ENCODE assay signal across 19 cellular contexts in the genomic region with DNA sequence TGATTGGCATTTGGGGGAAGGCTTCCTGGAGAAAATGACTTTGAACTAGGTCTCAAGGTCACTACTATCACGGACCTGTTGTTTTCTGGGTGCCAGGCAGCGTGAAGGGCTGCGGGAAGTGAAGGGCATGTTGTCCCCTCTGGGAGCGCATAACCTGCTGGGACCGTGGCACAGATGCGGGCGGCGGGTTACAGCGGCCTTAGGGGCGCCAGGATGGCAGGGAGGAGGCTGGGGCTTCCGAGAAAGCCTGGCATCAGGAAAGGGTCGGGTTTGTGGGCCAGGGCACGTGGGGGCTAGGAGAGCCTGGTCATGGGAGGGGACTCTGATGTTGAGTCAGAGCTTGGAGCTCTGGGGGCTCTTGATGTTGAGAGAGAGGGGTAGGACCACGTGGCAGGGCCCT. TPM values are rescaled to one million over a fixed set of nuclear protein-coding genes. Genes with fewer than 3 reads are reported as not detected.
DNase-seq lines count a peak whose midpoint lies in the region; ATAC-seq, FAIRE-seq and TF ChIP-seq lines count a peak whose summit lies in the region.
"Had no signal": no experiment of that assay in that cellular context is flagged by ENCODE, and none has a peak within 500 bp of the region (broad histone marks: within the 10 kb centered on the region; RNA-seq: fewer than 3 reads in every experiment).

No MANE protein-coding gene starts in this region.

- no peak overlapping the region for H2AFZ ChIP-seq in H1 (ENCODE audit: low read length)
- H2AFZ ChIP-seq in smooth muscle cell (ENCODE audit: low read depth) = no peak overlapping the region

- no peak overlapping the region for H3K4me3 Mint-ChIP-seq in activated naive CD8-positive, alpha-beta T cell treated with anti-CD3 and anti-CD28 coated beads, Interleukin-2, amount 10 ng/mL, durations not matched to agents 7 days and 5 days
- no peak overlapping the region for H3K4me3 Mint-ChIP-seq in activated naive CD8-positive, alpha-beta T cell treated with anti-CD3 and anti-CD28 coated beads for 36 hours
- H3K4me3 Mint-ChIP-seq in stimulated activated naive B cell treated with anti-CD40 and anti-IgM and Interleukin-4, amounts not matched to agents 10 μg/mL and 1 μg/mL and 100 μg/mL, for 72 hours = no peak overlapping the region
- H3K4me3 Mint-ChIP-seq: B cell, HFFc6, IgD-negative memory B cell had no signal

- H3K79me1 ChIP-seq in H1 (ENCODE audit: low read depth, low read length) = peaks cover 3% of the 10 kb centered on the region; the same call in 1 of the 2 replicates

- WGBS in H1 (ENCODE audit: extremely low coverage in 1 of 2, insufficient coverage in 1 of 2, insufficient read length in 1 of 2, insufficient replicate concordance in 2 of 2, low coverage in 1 of 2, low lambda C conversion rate in 2 of 2, missing lambda C conversion rate in 1 of 2), 2 experiments = 88% methylated on average over 14 of the region's 14 CpGs; no CpG with 5 or more reads in 1 of the 2 experiments
- WGBS in spleen, 5 donors = 84 to 97% (median 91%) methylated on average over 14 of the region's 14 CpGs
- WGBS in smooth muscle cell (ENCODE audit: low lambda C conversion rate) = 93% methylated on average over 14 of the region's 14 CpGs

- no peak for TF ChIP-seq POLR2A in H1 (IDR thresholded peaks at IDR 0.05; ENCODE audit: control extremely low read depth in 1 of 2, low read depth in 2 of 2, low read length in 2 of 2)
- no peak for TF ChIP-seq POLR2A in spleen (IDR thresholded peaks at IDR 0.05)

- H3K4me2 ChIP-seq in H1 (ENCODE audit: insufficient read depth in 1 of 2, low read depth in 2 of 2, low read length in 2 of 2) = no peak overlapping the region
- no peak overlapping the region for H3K4me2 ChIP-seq in smooth muscle cell
- H3K4me2 ChIP-seq: A549 had no signal

- H3K36me3 Mint-ChIP-seq in activated naive CD8-positive, alpha-beta T cell treated with anti-CD3 and anti-CD28 coated beads, Interleukin-2, amount 10 ng/mL, durations not matched to agents 7 days and 5 days = peaks cover 10% of the 10 kb centered on the region
- peaks cover 10% of the 10 kb centered on the region for H3K36me3 Mint-ChIP-seq in activated naive CD8-positive, alpha-beta T cell treated with anti-CD3 and anti-CD28 coated beads for 36 hours
- peaks cover 25 to 37% of the 10 kb centered on the region in 2 donors for H3K36me3 Mint-ChIP-seq in stimulated activated naive B cell treated with anti-CD40 and anti-IgM and Interleukin-4, amounts not matched to agents 10 μg/mL and 1 μg/mL and 100 μg/mL, for 72 hours
- H3K36me3 Mint-ChIP-seq: IgD-negative memory B cell had no signal

- no peak overlapping the region for H4K91ac ChIP-seq in H1 (replicated peaks; ENCODE audit: insufficient read length, low read length)

- no peak overlapping the region for H3K4ac ChIP-seq in H1 (replicated peaks; ENCODE audit: insufficient read length, low read depth, low read length)

- no peak for TF ChIP-seq CTCF in H1 (IDR thresholded peaks at IDR 0.05; ENCODE audit: control extremely low read depth in 1 of 3, insufficient read depth in 1 of 3, low read depth in 1 of 3, low read length in 3 of 3)
- no peak for TF ChIP-seq CTCF in spleen (IDR thresholded peaks at IDR 0.05 in 8 of 11, conservative IDR thresholded peaks at IDR 0.05 in 3 of 11)
- no peak for TF ChIP-seq CTCF in smooth muscle cell (IDR thresholded peaks at IDR 0.05; ENCODE audit: borderline replicate concordance, insufficient read depth, poor library complexity, severe bottlenecking)

- H3K4me1 Mint-ChIP-seq in activated naive CD8-positive, alpha-beta T cell treated with anti-CD3 and anti-CD28 coated beads, Interleukin-2, amount 10 ng/mL, durations not matched to agents 7 days and 5 days = peaks cover 13% of the 10 kb centered on the region
- H3K4me1 Mint-ChIP-seq in activated naive CD8-positive, alpha-beta T cell treated with anti-CD3 and anti-CD28 coated beads for 36 hours = peaks cover 10% of the 10 kb centered on the region
- H3K4me1 Mint-ChIP-seq in stimulated activated naive B cell treated with anti-CD40 and anti-IgM and Interleukin-4, amounts not matched to agents 10 μg/mL and 1 μg/mL and 100 μg/mL, for 72 hours = peaks cover 12 to 16% of the 10 kb centered on the region in 2 donors

- no peak overlapping the region for H2AK5ac ChIP-seq in H1 (ENCODE audit: low read depth, low read length)

- no peaks in the 10 kb centered on the region for H3K9me3 Mint-ChIP-seq in activated naive CD8-positive, alpha-beta T cell treated with anti-CD3 and anti-CD28 coated beads, Interleukin-2, amount 10 ng/mL, durations not matched to agents 7 days and 5 days
- no peaks in the 10 kb centered on the region for H3K9me3 Mint-ChIP-seq in activated naive CD8-positive, alpha-beta T cell treated with anti-CD3 and anti-CD28 coated beads for 36 hours
- H3K9me3 Mint-ChIP-seq in stimulated activated naive B cell treated with anti-CD40 and anti-IgM and Interleukin-4, amounts not matched to agents 10 μg/mL and 1 μg/mL and 100 μg/mL, for 72 hours = no peaks in the 10 kb centered on the region
- H3K9me3 Mint-ChIP-seq: HFFc6, IgD-negative memory B cell had no signal

- no peaks in the 10 kb centered on the region for H3K27me3 Mint-ChIP-seq in activated naive CD8-positive, alpha-beta T cell treated with anti-CD3 and anti-CD28 coated beads, Interleukin-2, amount 10 ng/mL, durations not matched to agents 7 days and 5 days
- no peaks in the 10 kb centered on the region for H3K27me3 Mint-ChIP-seq in activated naive CD8-positive, alpha-beta T cell treated with anti-CD3 and anti-CD28 coated beads for 36 hours
- no peaks in the 10 kb centered on the region for H3K27me3 Mint-ChIP-seq in stimulated activated naive B cell treated with anti-CD40 and anti-IgM and Interleukin-4, amounts not matched to agents 10 μg/mL and 1 μg/mL and 100 μg/mL, for 72 hours
- H3K27me3 Mint-ChIP-seq: B cell, IgD-negative memory B cell had no signal

- H4K20me1 ChIP-seq in H1 (replicated peaks in 1 of 2; ENCODE audit: control insufficient read depth in 1 of 2, insufficient read depth in 2 of 2, low read length in 2 of 2) = peaks cover 5 to 10% of the 10 kb centered on the region in 2 experiments
- H4K20me1 ChIP-seq in smooth muscle cell (ENCODE audit: low read depth) = peaks cover 90% of the 10 kb centered on the region

- H3K4me1 ChIP-seq in H1 (replicated peaks in 1 of 4; ENCODE audit: control insufficient read depth in 3 of 4, insufficient read depth in 4 of 4, low read length in 3 of 4) (peaks cover 6 to 26% (median 22%) of the 10 kb centered on the region in 4 experiments), spleen (peaks cover 7 to 31% (median 19%) of the 10 kb centered on the region in 6 donors), smooth muscle cell (ENCODE audit: low read depth) (peaks cover 23% of the 10 kb centered on the region)

- peaks cover 14% of the 10 kb centered on the region; the same call in 1 of the 2 replicates for H3K23me2 ChIP-seq in H1 (ENCODE audit: low read depth, low read length)

- H3K4me3 ChIP-seq in H1 (ENCODE audit: extremely low read depth in 1 of 4, insufficient read depth in 2 of 4, low read depth in 3 of 4, low read length in 4 of 4) (no peak overlapping the region), spleen (no peak overlapping the region), smooth muscle cell (no peak overlapping the region)
- H3K4me3 ChIP-seq: A549 had no signal

- TF ChIP-seq RAD21 in H1 (IDR thresholded peaks at IDR 0.05 in 1 of 2, conservative IDR thresholded peaks at IDR 0.05 in 1 of 2; ENCODE audit: low read depth in 2 of 2, low read length in 2 of 2) = no peak

- 0 out of 2 replicates have a peak overlapping the region, but pooled peaks have one; percentile 12 for H4K8ac ChIP-seq in H1 (ENCODE audit: extremely low read depth, insufficient read depth, low read length)

- no peak overlapping the region for H3K23ac ChIP-seq in H1 (ENCODE audit: insufficient read length)

- H3K79me2 ChIP-seq in H1 (ENCODE audit: control insufficient read depth in 1 of 2, insufficient read depth in 2 of 2, low read length in 2 of 2) (peaks cover 0 to 8% of the 10 kb centered on the region in 2 experiments; a peak in 1 of 4 replicates), smooth muscle cell (ENCODE audit: low read depth) (peaks cover 14% of the 10 kb centered on the region)

- H3K14ac ChIP-seq in H1 (ENCODE audit: insufficient read length) = no peak overlapping the region

- POLR2A ChIA-PET in activated naive CD8-positive, alpha-beta T cell treated with anti-CD3 and anti-CD28 coated beads, Interleukin-2, amount 10 ng/mL, durations not matched to agents 7 days and 5 days (lab: Charles Lee) = no interaction called here
- POLR2A ChIA-PET in H1 (lab: Charles Lee; ENCODE audit: partially characterized antibody) = interaction anchor here (0.6 to 7.9 kb wide), 4 partner anchors 12 to 376 kb away, joined by 3 to 77 read pairs (median 4); a partner anchor contains a TSS

- H3K9me3 ChIP-seq in H1 (ENCODE audit: insufficient read depth in 2 of 2, low read depth in 1 of 2, low read length in 1 of 2) = no peaks in the 10 kb centered on the region
- H3K9me3 ChIP-seq in spleen = no peaks in the 10 kb centered on the region
- no peaks in the 10 kb centered on the region for H3K9me3 ChIP-seq in smooth muscle cell (replicated peaks; ENCODE audit: low read depth)
- H3K9me3 ChIP-seq: A549 had no signal

- H3K9ac ChIP-seq in H1 (replicated peaks in 1 of 4; ENCODE audit: extremely low read depth in 1 of 4, low read depth in 3 of 4, low read length in 3 of 4) (no peak overlapping the region), smooth muscle cell (ENCODE audit: low read depth) (no peak overlapping the region)

- no peak overlapping the region for H2BK5ac ChIP-seq in H1 (ENCODE audit: low read depth, low read length)

- H2BK15ac ChIP-seq in H1 (ENCODE audit: low read length) = 0 out of 2 replicates have a peak overlapping the region, but pooled peaks have one; percentile 29

- no peaks in the 10 kb centered on the region for H3K27me3 ChIP-seq in H1 (replicated peaks in 1 of 4; ENCODE audit: control insufficient read depth in 3 of 4, extremely low read depth in 1 of 4, insufficient read depth in 3 of 4, low read length in 3 of 4)
- H3K27me3 ChIP-seq in spleen (replicated peaks in 1 of 7) = no peaks in the 10 kb centered on the region
- no peaks in the 10 kb centered on the region for H3K27me3 ChIP-seq in smooth muscle cell (ENCODE audit: low read depth)

- no peak for DNase-seq in activated naive CD8-positive, alpha-beta T cell treated with anti-CD3 and anti-CD28 coated beads, Interleukin-2, amount 10 ng/mL, durations not matched to agents 7 days and 5 days
- DNase-seq in activated naive CD8-positive, alpha-beta T cell treated with anti-CD3 and anti-CD28 coated beads for 36 hours = no peak
- DNase-seq in H1 (ENCODE audit: low read depth in 1 of 2, low spot score in 2 of 2) = no peak
- no peak for DNase-seq in stimulated activated naive B cell treated with anti-CD40 and anti-IgM and Interleukin-4, amounts not matched to agents 10 μg/mL and 1 μg/mL and 100 μg/mL, for 72 hours
- DNase-seq in spleen = no peak
- DNase-seq in smooth muscle cell (lab: John Stamatoyannopoulos, UW; ENCODE audit: unreplicated experiment) = no peak
- DNase-seq: H7, HFFc6, Karpas-422, MV-4-11, NCI-H1694, NCI-H2081 treated with DMSO at 0.1 percent for 48 hours, NCI-H2171 treated with DMSO at 0.1 percent for 48 hours, NCI-H524 treated with DMSO at 0.1 percent for 48 hours, NCI-H82 had no signal

- no peak for FAIRE-seq in H1 (lab: Jason Lieb, UNC)
- FAIRE-seq: A549 had no signal

- no peak overlapping the region for H3K56ac ChIP-seq in H1 (replicated peaks; ENCODE audit: insufficient read length, low read depth, low read length)

- TF ChIP-seq EP300 in H1 (IDR thresholded peaks at IDR 0.05; ENCODE audit: borderline replicate concordance in 1 of 2, low read depth in 2 of 2, low read length in 2 of 2) = no peak

- H3K36me3 ChIP-seq in H1 (ENCODE audit: control insufficient read depth in 2 of 4, insufficient read depth in 4 of 4, low read length in 3 of 4) (peaks cover 13 to 47% (median 28%) of the 10 kb centered on the region in 4 experiments), spleen (peaks cover 0 to 89% (median 64%) of the 10 kb centered on the region in 6 donors), smooth muscle cell (ENCODE audit: low read depth) (no peaks in the 10 kb centered on the region)

- no peak overlapping the region for H2BK20ac ChIP-seq in H1 (ENCODE audit: low read length)

- H3K27ac Mint-ChIP-seq in activated naive CD8-positive, alpha-beta T cell treated with anti-CD3 and anti-CD28 coated beads, Interleukin-2, amount 10 ng/mL, durations not matched to agents 7 days and 5 days = peak overlapping the region; percentile 9
- no peak overlapping the region for H3K27ac Mint-ChIP-seq in activated naive CD8-positive, alpha-beta T cell treated with anti-CD3 and anti-CD28 coated beads for 36 hours
- H3K27ac Mint-ChIP-seq in stimulated activated naive B cell treated with anti-CD40 and anti-IgM and Interleukin-4, amounts not matched to agents 10 μg/mL and 1 μg/mL and 100 μg/mL, for 72 hours = peak overlapping the region; percentile 38
- H3K27ac Mint-ChIP-seq: B cell, HFFc6, IgD-negative memory B cell had no signal

- H3K27ac ChIP-seq in H1 (ENCODE audit: low read depth, low read length) (no peak overlapping the region), spleen (no peak overlapping the region), smooth muscle cell (ENCODE audit: low read depth) (no peak overlapping the region)

- intact Hi-C loops in spleen (cut with DNase I; ENCODE audit: low total_unique reads) = no loop called here

- H2BK120ac ChIP-seq in H1 (replicated peaks; ENCODE audit: low read depth, low read length) = no peak overlapping the region

- no peak overlapping the region for H3K18ac ChIP-seq in H1 (ENCODE audit: extremely low read depth, low read length)

- H3F3A ChIP-seq in smooth muscle cell (ENCODE audit: low read depth) = peaks cover 10% of the 10 kb centered on the region

- CTCF ChIA-PET in H1 (lab: Charles Lee; ENCODE audit: partially characterized antibody) = interaction anchor here (0.8 to 9.0 kb wide), 6 partner anchors 12 to 167 kb away, joined by 3 to 81 read pairs (median 4); a partner anchor contains a TSS

- H4K5ac ChIP-seq in H1 (ENCODE audit: insufficient read length, low read depth, low read length) = no peak overlapping the region

- no peak overlapping the region for H2BK12ac ChIP-seq in H1 (ENCODE audit: low read depth, low read length)

- ATAC-seq in activated naive CD8-positive, alpha-beta T cell treated with anti-CD3 and anti-CD28 coated beads, Interleukin-2, amount 10 ng/mL, durations not matched to agents 7 days and 5 days (ENCODE audit: low read depth) = no peak
- ATAC-seq in stimulated activated naive B cell treated with anti-CD40 and anti-IgM and Interleukin-4, amounts not matched to agents 10 μg/mL and 1 μg/mL and 100 μg/mL, for 72 hours (replicated peaks) = no peak
- ATAC-seq: A549, Panc1 had no signal

RNA-seq across cellular contexts. Expression of a gene that starts 6.1 kb away (rescaled TPM):
- 10 to 100 TPM; 86.8 to 89.9 TPM for total RNA-seq in activated naive CD8-positive, alpha-beta T cell treated with anti-CD3 and anti-CD28 coated beads, Interleukin-2, amount 10 ng/mL, durations not matched to agents 7 days and 5 days
- 10 to 100 TPM; 66.5 to 69.1 TPM for total RNA-seq in activated naive CD8-positive, alpha-beta T cell treated with anti-CD3 and anti-CD28 coated beads for 36 hours
- total RNA-seq in H1 (2021; fragmentation: NEBNext Ultra II Directional; extraction: Animal tissue kit (Norgen Biotek cat#: 25700)) = 147 and 148 TPM in 2 replicates
- 72.6 and 105 TPM in 2 replicates for polyA plus RNA-seq in H1 (2011; rRNA removed)
- 64.0 TPM for polyA plus RNA-seq in H1 (2011; cell fraction: cytosol; rRNA removed)
- polyA plus RNA-seq in H1 (2011; cell fraction: nucleus; rRNA removed) = 293 TPM
- 60.3 to 144 TPM (median 135 TPM) in 4 replicates for polyA plus RNA-seq in H1 (2012, experiment 1 of 2)
- 178 TPM for polyA plus RNA-seq in H1 (2012, experiment 2 of 2)
- 120 TPM for polyA plus RNA-seq in H1 (2013, experiment 1 of 2)
- polyA plus RNA-seq in H1 (2013, experiment 2 of 2) = 123 TPM
- 42.9 and 53.5 TPM in 2 replicates for polyA minus RNA-seq in H1 (2011; rRNA and poly(A)+ RNA removed)
- polyA minus RNA-seq in H1 (2011; cell fraction: cytosol; rRNA and poly(A)+ RNA removed) = 63.4 TPM
- polyA minus RNA-seq in H1 (2011; cell fraction: nucleus; rRNA and poly(A)+ RNA removed) = 68.4 TPM
- total RNA-seq in spleen = 100 to 1,000 TPM in 1 of 7 donors, 10 to 100 TPM in 6; 58.9 to 112 (median 85.2) TPM
- 100 to 1,000 TPM in 1 of 3 donors, 10 to 100 TPM in 2; 43.9 to 122 (median 99.4) TPM for polyA plus RNA-seq in spleen
- total RNA-seq in smooth muscle cell = 42.3 and 89.3 TPM in 2 replicates
- polyA plus RNA-seq in smooth muscle cell = 96.4 and 104 TPM in 2 replicates

RNA-seq across cellular contexts. Expression of a gene that starts 7.8 kb away (rescaled TPM):
- total RNA-seq in activated naive CD8-positive, alpha-beta T cell treated with anti-CD3 and anti-CD28 coated beads, Interleukin-2, amount 10 ng/mL, durations not matched to agents 7 days and 5 days = 10 to 100 TPM; 15.3 to 15.9 TPM
- total RNA-seq in activated naive CD8-positive, alpha-beta T cell treated with anti-CD3 and anti-CD28 coated beads for 36 hours = 10 to 100 TPM; 13.3 to 16.0 TPM
- total RNA-seq in H1 (2021; fragmentation: NEBNext Ultra II Directional; extraction: Animal tissue kit (Norgen Biotek cat#: 25700)) = 22.7 and 22.8 TPM in 2 replicates
- polyA plus RNA-seq in H1 (2011; rRNA removed) = 37.2 and 47.8 TPM in 2 replicates
- polyA plus RNA-seq in H1 (2011; cell fraction: cytosol; rRNA removed) = 30.4 TPM
- polyA plus RNA-seq in H1 (2011; cell fraction: nucleus; rRNA removed) = 29.0 TPM
- polyA plus RNA-seq in H1 (2012, experiment 1 of 2) = 23.4 to 31.3 TPM (median 27.8 TPM) in 4 replicates
- 24.6 TPM for polyA plus RNA-seq in H1 (2012, experiment 2 of 2)
- 20.9 TPM for polyA plus RNA-seq in H1 (2013, experiment 1 of 2)
- 19.9 TPM for polyA plus RNA-seq in H1 (2013, experiment 2 of 2)
- 20.8 and 22.0 TPM in 2 replicates for polyA minus RNA-seq in H1 (2011; rRNA and poly(A)+ RNA removed)
- polyA minus RNA-seq in H1 (2011; cell fraction: cytosol; rRNA and poly(A)+ RNA removed) = 8.8 TPM
- polyA minus RNA-seq in H1 (2011; cell fraction: nucleus; rRNA and poly(A)+ RNA removed) = 14.2 TPM
- total RNA-seq in spleen = 10 to 100 TPM in 4 of 7 donors, 1 to 10 TPM in 3; 7.5 to 17.9 (median 11.2) TPM
- polyA plus RNA-seq in spleen = 10 to 100 TPM in 1 of 3 donors, 1 to 10 TPM in 2; 6.3 to 10.1 (median 9.2) TPM
- total RNA-seq in smooth muscle cell = 18.6 and 22.1 TPM in 2 replicates
- polyA plus RNA-seq in smooth muscle cell = 36.4 and 50.1 TPM in 2 replicates

RNA-seq across cellular contexts. Expression of a gene that starts 15.1 kb away (rescaled TPM):
- 100 to 1,000 TPM in 1 of 2 experiments, 10 to 100 TPM in 1; 96.5 to 100 TPM for total RNA-seq in activated naive CD8-positive, alpha-beta T cell treated with anti-CD3 and anti-CD28 coated beads, Interleukin-2, amount 10 ng/mL, durations not matched to agents 7 days and 5 days
- 10 to 100 TPM; 65.9 to 68.7 TPM for total RNA-seq in activated naive CD8-positive, alpha-beta T cell treated with anti-CD3 and anti-CD28 coated beads for 36 hours
- total RNA-seq in H1 (2021; fragmentation: NEBNext Ultra II Directional; extraction: Animal tissue kit (Norgen Biotek cat#: 25700)) = 39.4 and 43.8 TPM in 2 replicates
- polyA plus RNA-seq in H1 (2011; rRNA removed) (84.0 and 116 TPM in 2 replicates), spleen (100 to 1,000 TPM in 2 of 3 donors, 10 to 100 TPM in 1; 83.9 to 183 (median 136) TPM), smooth muscle cell (177 and 188 TPM in 2 replicates)
- 87.9 TPM for polyA plus RNA-seq in H1 (2011; cell fraction: cytosol; rRNA removed)
- 383 TPM for polyA plus RNA-seq in H1 (2011; cell fraction: nucleus; rRNA removed)
- polyA plus RNA-seq in H1 (2012, experiment 1 of 2) = 34.8 to 66.7 TPM (median 56.9 TPM) in 4 replicates
- polyA plus RNA-seq in H1 (2012, experiment 2 of 2) = 59.3 TPM
- polyA plus RNA-seq in H1 (2013, experiment 1 of 2) = 53.6 TPM
- polyA plus RNA-seq in H1 (2013, experiment 2 of 2) = 45.8 TPM
- polyA minus RNA-seq in H1 (2011; rRNA and poly(A)+ RNA removed) = 28.6 and 30.4 TPM in 2 replicates
- polyA minus RNA-seq in H1 (2011; cell fraction: cytosol; rRNA and poly(A)+ RNA removed) = 25.5 TPM
- polyA minus RNA-seq in H1 (2011; cell fraction: nucleus; rRNA and poly(A)+ RNA removed) = 71.3 TPM
- total RNA-seq in spleen (100 to 1,000 TPM in 1 of 7 donors, 10 to 100 TPM in 6; 72.9 to 102 (median 77.6) TPM), smooth muscle cell (92.0 and 100 TPM in 2 replicates)

RNA-seq across cellular contexts. Expression of a gene that starts 17.2 kb away (rescaled TPM):
- 1 to 10 TPM; 4.7 to 6.0 TPM for total RNA-seq in activated naive CD8-positive, alpha-beta T cell treated with anti-CD3 and anti-CD28 coated beads, Interleukin-2, amount 10 ng/mL, durations not matched to agents 7 days and 5 days
- 1 to 10 TPM; 2.7 to 3.2 TPM for total RNA-seq in activated naive CD8-positive, alpha-beta T cell treated with anti-CD3 and anti-CD28 coated beads for 36 hours
- total RNA-seq in H1 (2021; fragmentation: NEBNext Ultra II Directional; extraction: Animal tissue kit (Norgen Biotek cat#: 25700)) = 1.4 and 1.9 TPM in 2 replicates
- 1.6 and 4.3 TPM in 2 replicates for polyA plus RNA-seq in H1 (2011; rRNA removed)
- polyA plus RNA-seq in H1 (2011; cell fraction: cytosol; rRNA removed) = 2.6 TPM
- 17.4 TPM for polyA plus RNA-seq in H1 (2011; cell fraction: nucleus; rRNA removed)
- 3.1 to 5.6 TPM (median 4.2 TPM) in 4 replicates for polyA plus RNA-seq in H1 (2012, experiment 1 of 2)
- polyA plus RNA-seq in H1 (2012, experiment 2 of 2) = 2.4 TPM
- 0.87 TPM for polyA plus RNA-seq in H1 (2013, experiment 1 of 2)
- polyA plus RNA-seq in H1 (2013, experiment 2 of 2) = 0.74 TPM
- 0.27 and 0.88 TPM in 2 replicates for polyA minus RNA-seq in H1 (2011; rRNA and poly(A)+ RNA removed)
- polyA minus RNA-seq in H1 (2011; cell fraction: cytosol; rRNA and poly(A)+ RNA removed) = 0.73 TPM
- 2.1 TPM for polyA minus RNA-seq in H1 (2011; cell fraction: nucleus; rRNA and poly(A)+ RNA removed)
- total RNA-seq in spleen = 1 to 10 TPM; 1.5 to 5.0 (median 2.9) TPM
- polyA plus RNA-seq in spleen = 1 to 10 TPM; 1.1 to 3.7 (median 2.6) TPM
- total RNA-seq in smooth muscle cell = 2.2 and 2.3 TPM in 2 replicates
- polyA plus RNA-seq in smooth muscle cell = 2.0 and 4.7 TPM in 2 replicates
- polyA plus RNA-seq: IgD-negative memory B cell had no signal

RNA-seq across cellular contexts. Expression of a gene that starts 17.8 kb away (rescaled TPM):
- total RNA-seq in activated naive CD8-positive, alpha-beta T cell treated with anti-CD3 and anti-CD28 coated beads, Interleukin-2, amount 10 ng/mL, durations not matched to agents 7 days and 5 days = 10 to 100 TPM; 75.7 to 78.3 TPM
- total RNA-seq in activated naive CD8-positive, alpha-beta T cell treated with anti-CD3 and anti-CD28 coated beads for 36 hours = 10 to 100 TPM; 59.2 to 59.3 TPM
- 41.4 and 48.7 TPM in 2 replicates for total RNA-seq in H1 (2021; fragmentation: NEBNext Ultra II Directional; extraction: Animal tissue kit (Norgen Biotek cat#: 25700))
- polyA plus RNA-seq in H1 (2011; rRNA removed) (56.2 and 85.7 TPM in 2 replicates), spleen (10 to 100 TPM; 43.0 to 73.4 (median 45.9) TPM), smooth muscle cell (69.8 and 70.4 TPM in 2 replicates)
- polyA plus RNA-seq in H1 (2011; cell fraction: cytosol; rRNA removed) = 38.5 TPM
- 77.0 TPM for polyA plus RNA-seq in H1 (2011; cell fraction: nucleus; rRNA removed)
- 23.7 to 47.4 TPM (median 42.5 TPM) in 4 replicates for polyA plus RNA-seq in H1 (2012, experiment 1 of 2)
- 45.8 TPM for polyA plus RNA-seq in H1 (2012, experiment 2 of 2)
- 69.9 TPM for polyA plus RNA-seq in H1 (2013, experiment 1 of 2)
- polyA plus RNA-seq in H1 (2013, experiment 2 of 2) = 77.4 TPM
- polyA minus RNA-seq in H1 (2011; rRNA and poly(A)+ RNA removed) = 6.5 and 7.1 TPM in 2 replicates
- polyA minus RNA-seq in H1 (2011; cell fraction: cytosol; rRNA and poly(A)+ RNA removed) = 18.8 TPM
- polyA minus RNA-seq in H1 (2011; cell fraction: nucleus; rRNA and poly(A)+ RNA removed) = 14.7 TPM
- total RNA-seq in spleen (10 to 100 TPM; 27.1 to 47.8 (median 38.2) TPM), smooth muscle cell (30.3 and 35.9 TPM in 2 replicates)
